In genomic region chr5:32443541-32444190, GRCh38 we compare ENCODE assay signal across 8 cellular contexts. TPM values are rescaled to one million over a fixed set of nuclear protein-coding genes. Genes with fewer than 3 reads are reported as not detected.
A peak's percentile ranks its signal among the peaks of the same experiment; 100 is the strongest.
DNase-seq lines count a peak whose midpoint lies in the region; ATAC-seq, FAIRE-seq and TF ChIP-seq lines count a peak whose summit lies in the region.

No MANE protein-coding gene starts in this region.

- peak in 11 of 14 donors; percentile 9 to 84 (median 65) for DNase-seq in C1 segment of cervical spinal cord (lab: John Stamatoyannopoulos, UW)
- DNase-seq in GM19239 (ENCODE audit: insufficient read length, low spot score): peak; percentile 52
- peak in 1 of 2 experiments; percentile 48 for DNase-seq in SJSA1 (ENCODE audit: low read depth in 1 of 2, low spot score in 2 of 2)
- DNase-seq in right atrium auricular region (ENCODE audit: low spot score): no peak
- peak; percentile 47 to 65 for DNase-seq in psoas muscle
- no peak for DNase-seq in NCI-H1694 (lab: John Stamatoyannopoulos, UW)

- H3K4me3 ChIP-seq in SJSA1 (peak overlapping the region; percentile 61), right atrium auricular region (peak overlapping the region; percentile 90 to 96), psoas muscle (peak overlapping the region; percentile 97)

- peaks cover 5% of the 10 kb centered on the region; the same call in 1 of the 2 replicates for H3K4me1 ChIP-seq in SJSA1 (replicated peaks)
- peaks cover 0 to 32% of the 10 kb centered on the region in 2 donors for H3K4me1 ChIP-seq in right atrium auricular region
- H3K4me1 ChIP-seq in psoas muscle: peaks cover 24% of the 10 kb centered on the region

- no peak for FAIRE-seq in GM19239 (lab: Jason Lieb, UNC)

- ATAC-seq in HG03432 (IDR thresholded peaks at IDR 0.05; ENCODE audit: unreplicated experiment): peak; percentile 45
- ATAC-seq in psoas muscle: peak; percentile 56 to 72 (median 60)

- intact Hi-C loops in psoas muscle (cut with DNase I): loop anchor here in 1 of 2 donors (2.0 kb wide), 1 partner anchor 141 kb away; the partner anchor contains the start of gene SUB1

- no peak for TF ChIP-seq CTCF in right atrium auricular region (IDR thresholded peaks at IDR 0.05)
- no peak for TF ChIP-seq CTCF in psoas muscle (IDR thresholded peaks at IDR 0.05)

- H3K9me3 ChIP-seq in SJSA1 (replicated peaks) (no peaks in the 10 kb centered on the region), right atrium auricular region (no peaks in the 10 kb centered on the region), psoas muscle (no peaks in the 10 kb centered on the region)

- no peaks in the 10 kb centered on the region for H3K27me3 ChIP-seq in SJSA1 (replicated peaks)
- no peaks in the 10 kb centered on the region for H3K27me3 ChIP-seq in right atrium auricular region
- no peaks in the 10 kb centered on the region for H3K27me3 ChIP-seq in psoas muscle (ENCODE audit: insufficient read depth in 3 of 3, low read length in 2 of 3)

- H3K36me3 ChIP-seq in SJSA1 (peaks cover 13% of the 10 kb centered on the region), right atrium auricular region (no peaks in the 10 kb centered on the region), psoas muscle (ENCODE audit: insufficient read depth in 1 of 2, low read depth in 1 of 2) (no peaks in the 10 kb centered on the region)

- 0 to 1% (median 0%) methylated on average over 44 to 61 of the region's 61 CpGs for WGBS in adipose tissue, 3 donors
- WGBS in psoas muscle, 3 donors: 0 to 1% (median 1%) methylated on average over 21 to 61 of the region's 61 CpGs

- H3K27ac ChIP-seq in SJSA1 (peak overlapping the region; percentile 79), adipose tissue (ENCODE audit: low read depth, low read length) (peak overlapping the region; percentile 12), right atrium auricular region (peak overlapping the region; percentile 86 to 97), psoas muscle (peak overlapping the region; percentile 95)

RNA-seq across cellular contexts. Expression of gene ZFR, which starts 0.9 kb away (rescaled TPM):
- 59.8 and 83.5 TPM in 2 replicates for total RNA-seq in SJSA1 (2014; rRNA removed; shearing (Covaris generic))
- polyA plus RNA-seq in adipose tissue: 10 to 100 TPM; 20.3 to 47.7 (median 35.1) TPM
- 10 to 100 TPM; 65.7 to 66.0 TPM for total RNA-seq in right atrium auricular region
- 10 to 100 TPM; 53.1 to 73.5 (median 68.8) TPM for total RNA-seq in psoas muscle
- polyA plus RNA-seq in psoas muscle: 10 to 100 TPM; 31.7 to 76.5 (median 38.7) TPM

Comparison
In these comparisons a context has a peak if more than half of its experiments do, and no peak if none do; other contexts are left out.
1. DNase-seq: peak in C1 segment of cervical spinal cord (11 of 14), GM19239 (single experiment) and psoas muscle (2 of 2); none in right atrium auricular region (single experiment) and NCI-H1694 (single experiment).
2. H3K27ac ChIP-seq: peak in every context shown above with its lines; median percentile 95 in psoas muscle; 92 in right atrium auricular region; 79 in SJSA1; 12 in adipose tissue.
3. Peak in every context shown above with its lines, with median percentiles within 50 percentile points of each other: H3K4me3 ChIP-seq.